In the genomic region with DNA sequence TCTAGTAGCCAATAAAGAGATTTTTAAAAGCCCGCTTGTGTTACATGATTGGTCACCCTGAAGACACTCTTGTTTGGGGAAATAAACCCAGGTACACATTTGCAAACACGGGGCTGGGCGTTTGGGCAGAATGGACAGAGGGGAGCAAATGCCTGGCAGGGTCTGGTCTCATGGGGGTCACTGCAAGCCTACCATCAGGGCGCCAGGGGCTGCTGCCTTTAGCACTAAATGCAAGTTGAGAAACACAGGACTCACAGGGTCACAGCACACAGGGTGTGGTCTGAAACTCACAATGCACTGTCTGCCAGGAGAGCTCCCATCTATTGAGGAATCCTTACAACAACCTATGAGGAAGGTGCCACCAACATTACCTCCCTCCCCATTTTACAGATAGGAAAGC, we compare ENCODE assay signal across 20 cellular contexts.
DNase-seq lines count a peak whose midpoint lies in the region; ATAC-seq and TF ChIP-seq lines count a peak whose summit lies in the region.
"Had no signal": no experiment of that assay in that cellular context is flagged by ENCODE, and none has a peak within 500 bp of the region (broad histone marks: within the 10 kb centered on the region; RNA-seq: fewer than 3 reads in every experiment).

No MANE protein-coding gene starts in this region.

- no peak for TF ChIP-seq CTCF in body of pancreas (IDR thresholded peaks at IDR 0.05)
- no peak for TF ChIP-seq CTCF in hepatocyte (IDR thresholded peaks at IDR 0.05; ENCODE audit: poor library complexity)
- TF ChIP-seq CTCF in sigmoid colon (IDR thresholded peaks at IDR 0.05), result no peak
- no peak for TF ChIP-seq CTCF in upper lobe of left lung (IDR thresholded peaks at IDR 0.05)
- no peak for TF ChIP-seq CTCF in GM10266 (IDR thresholded peaks at IDR 0.05; ENCODE audit: control insufficient read depth, insufficient read depth, low read depth, missing control alignments)

- H3K27me3 ChIP-seq in body of pancreas (no peaks in the 10 kb centered on the region), hepatocyte (no peaks in the 10 kb centered on the region), sigmoid colon (no peaks in the 10 kb centered on the region), upper lobe of left lung (no peaks in the 10 kb centered on the region)

- no peak for TF ChIP-seq EP300 in sigmoid colon (IDR thresholded peaks at IDR 0.05)
- no peak for TF ChIP-seq EP300 in upper lobe of left lung (IDR thresholded peaks at IDR 0.05)

- no peak overlapping the region for H2AFZ ChIP-seq in hepatocyte

- no peaks in the 10 kb centered on the region for H3K9me3 ChIP-seq in body of pancreas
- H3K9me3 ChIP-seq in hepatocyte (ENCODE audit: low read depth), result no peaks in the 10 kb centered on the region
- no peaks in the 10 kb centered on the region for H3K9me3 ChIP-seq in sigmoid colon
- H3K9me3 ChIP-seq in upper lobe of left lung, result no peaks in the 10 kb centered on the region

- no peak for DNase-seq in body of pancreas
- no peak for DNase-seq in hepatocyte (ENCODE audit: low spot score)
- DNase-seq in sigmoid colon, result no peak
- DNase-seq in upper lobe of left lung, result no peak
- DNase-seq in GM10266 (ENCODE audit: extremely low spot score), result no peak
- no peak for DNase-seq in A172 (ENCODE audit: low spot score)
- DNase-seq: activated CD4-positive, alpha-beta T cell treated with anti-CD3 and anti-CD28 coated beads, Interleukin-2, amount 50 U/mL, for 48 hours; activated CD4-positive, CD25-positive, alpha-beta regulatory T cell; activated effector memory CD4-positive, alpha-beta T cell treated with anti-CD3 and anti-CD28 coated beads, Interleukin-2, amount 50 U/mL, for 16 hours; AML-193; cortex of kidney; DMS79 treated with DMSO at 0.1 percent for 48 hours; KBM-7; MM.1S; NCI-H146; NCI-H748 treated with DMSO at 0.1 percent for 48 hours; retina; stimulated activated CD8-positive, alpha-beta memory T cell treated with anti-CD3 and anti-CD28 coated beads, Interleukin-4, amount 100 ng/mL, for 48 hours had no signal

- H3K9me2 ChIP-seq in hepatocyte (replicated peaks; ENCODE audit: insufficient read depth), result no peaks in the 10 kb centered on the region

- TF ChIP-seq POLR2A in body of pancreas (IDR thresholded peaks at IDR 0.05) (no peak), sigmoid colon (IDR thresholded peaks at IDR 0.05) (no peak), upper lobe of left lung (IDR thresholded peaks at IDR 0.05) (no peak)

- no peaks in the 10 kb centered on the region for H3K36me3 ChIP-seq in body of pancreas (replicated peaks in 1 of 2; ENCODE audit: insufficient read depth in 1 of 2, low read depth in 2 of 2)
- H3K36me3 ChIP-seq in hepatocyte (replicated peaks; ENCODE audit: insufficient read depth, low read depth), result no peaks in the 10 kb centered on the region
- no peaks in the 10 kb centered on the region for H3K36me3 ChIP-seq in sigmoid colon
- peaks cover 0 to 9% (median 0%) of the 10 kb centered on the region in 4 donors for H3K36me3 ChIP-seq in upper lobe of left lung

- ATAC-seq in body of pancreas (no peak), upper lobe of left lung (ENCODE audit: low FRiP score in 2 of 2) (no peak), GM21390 (IDR thresholded peaks at IDR 0.05; ENCODE audit: unreplicated experiment) (no peak)
- ATAC-seq: GM12878 had no signal

- no peak overlapping the region for H3K4me2 ChIP-seq in hepatocyte

- peaks cover 32% of the 10 kb centered on the region for H3K4me1 ChIP-seq in body of pancreas
- H3K4me1 ChIP-seq in hepatocyte (ENCODE audit: insufficient read depth), result peaks cover 20% of the 10 kb centered on the region
- H3K4me1 ChIP-seq in sigmoid colon, result peaks cover 0 to 53% (median 40%) of the 10 kb centered on the region in 4 donors
- H3K4me1 ChIP-seq in upper lobe of left lung, result peaks cover 16 to 27% (median 21%) of the 10 kb centered on the region in 4 donors

- intact Hi-C loops in body of pancreas (cut with DNase I) (no loop called here), sigmoid colon (cut with DNase I) (no loop called here)

- H3K4me3 ChIP-seq in body of pancreas (no peak overlapping the region), hepatocyte (no peak overlapping the region), sigmoid colon (no peak overlapping the region), upper lobe of left lung (no peak overlapping the region)
- H3K4me3 ChIP-seq: GM12878 had no signal

- 76 to 82% methylated on average over 4 of the region's 4 CpGs for WGBS in body of pancreas, 2 donors
- WGBS in hepatocyte (ENCODE audit: low lambda C conversion rate, missing lambda C conversion rate), result 93% methylated on average over 4 of the region's 4 CpGs
- 93 to 95% methylated on average over 4 of the region's 4 CpGs for WGBS in sigmoid colon, 2 donors
- whole genome bisulfite sequencing in upper lobe of left lung, 2 donors, result 93 to 94% methylated on average over 4 of the region's 4 CpGs

- peaks cover 12% of the 10 kb centered on the region for H3K79me2 ChIP-seq in hepatocyte

- H4K20me1 ChIP-seq in hepatocyte (ENCODE audit: insufficient read depth, poor library complexity, severe bottlenecking), result no peaks in the 10 kb centered on the region

- peak overlapping the region; percentile 18 to 82 (median 74) for H3K27ac ChIP-seq in body of pancreas
- H3K27ac ChIP-seq in hepatocyte, result peak overlapping the region; percentile 73
- peak overlapping the region; percentile 69 to 84 (median 78) for H3K27ac ChIP-seq in sigmoid colon
- H3K27ac ChIP-seq in upper lobe of left lung, result peak overlapping the region in 3 of 4 donors; percentile 51 to 70 (median 63)
